In genomic region chr16:58243528-58244004, GRCh38 we compare ENCODE assay signal across 1 cellular context.
A peak's percentile ranks its signal among the peaks of the same experiment; 100 is the strongest.
TF ChIP-seq lines count a peak whose summit lies in the region.

No MANE protein-coding gene starts in this region.

TF ChIP-seq in K562, 482 proteins besides CTCF, POLR2A, EP300 and RAD21 (continued from another document and continues in another):
- TF ChIP-seq, protein P1, sequence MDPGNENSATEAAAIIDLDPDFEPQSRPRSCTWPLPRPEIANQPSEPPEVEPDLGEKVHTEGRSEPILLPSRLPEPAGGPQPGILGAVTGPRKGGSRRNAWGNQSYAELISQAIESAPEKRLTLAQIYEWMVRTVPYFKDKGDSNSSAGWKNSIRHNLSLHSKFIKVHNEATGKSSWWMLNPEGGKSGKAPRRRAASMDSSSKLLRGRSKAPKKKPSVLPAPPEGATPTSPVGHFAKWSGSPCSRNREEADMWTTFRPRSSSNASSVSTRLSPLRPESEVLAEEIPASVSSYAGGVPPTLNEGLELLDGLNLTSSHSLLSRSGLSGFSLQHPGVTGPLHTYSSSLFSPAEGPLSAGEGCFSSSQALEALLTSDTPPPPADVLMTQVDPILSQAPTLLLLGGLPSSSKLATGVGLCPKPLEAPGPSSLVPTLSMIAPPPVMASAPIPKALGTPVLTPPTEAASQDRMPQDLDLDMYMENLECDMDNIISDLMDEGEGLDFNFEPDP (CRISPR knock-in tag; IDR thresholded peaks at IDR 0.05) = no peak
- TF ChIP-seq LEF1 (IDR thresholded peaks at IDR 0.05) = no peak; the same call in 1 of the 2 replicates
- no peak for TF ChIP-seq POLR3A (IDR thresholded peaks at IDR 0.05; ENCODE audit: borderline replicate concordance, extremely low read depth, insufficient read depth, insufficient read length)
- TF ChIP-seq, protein P2, sequence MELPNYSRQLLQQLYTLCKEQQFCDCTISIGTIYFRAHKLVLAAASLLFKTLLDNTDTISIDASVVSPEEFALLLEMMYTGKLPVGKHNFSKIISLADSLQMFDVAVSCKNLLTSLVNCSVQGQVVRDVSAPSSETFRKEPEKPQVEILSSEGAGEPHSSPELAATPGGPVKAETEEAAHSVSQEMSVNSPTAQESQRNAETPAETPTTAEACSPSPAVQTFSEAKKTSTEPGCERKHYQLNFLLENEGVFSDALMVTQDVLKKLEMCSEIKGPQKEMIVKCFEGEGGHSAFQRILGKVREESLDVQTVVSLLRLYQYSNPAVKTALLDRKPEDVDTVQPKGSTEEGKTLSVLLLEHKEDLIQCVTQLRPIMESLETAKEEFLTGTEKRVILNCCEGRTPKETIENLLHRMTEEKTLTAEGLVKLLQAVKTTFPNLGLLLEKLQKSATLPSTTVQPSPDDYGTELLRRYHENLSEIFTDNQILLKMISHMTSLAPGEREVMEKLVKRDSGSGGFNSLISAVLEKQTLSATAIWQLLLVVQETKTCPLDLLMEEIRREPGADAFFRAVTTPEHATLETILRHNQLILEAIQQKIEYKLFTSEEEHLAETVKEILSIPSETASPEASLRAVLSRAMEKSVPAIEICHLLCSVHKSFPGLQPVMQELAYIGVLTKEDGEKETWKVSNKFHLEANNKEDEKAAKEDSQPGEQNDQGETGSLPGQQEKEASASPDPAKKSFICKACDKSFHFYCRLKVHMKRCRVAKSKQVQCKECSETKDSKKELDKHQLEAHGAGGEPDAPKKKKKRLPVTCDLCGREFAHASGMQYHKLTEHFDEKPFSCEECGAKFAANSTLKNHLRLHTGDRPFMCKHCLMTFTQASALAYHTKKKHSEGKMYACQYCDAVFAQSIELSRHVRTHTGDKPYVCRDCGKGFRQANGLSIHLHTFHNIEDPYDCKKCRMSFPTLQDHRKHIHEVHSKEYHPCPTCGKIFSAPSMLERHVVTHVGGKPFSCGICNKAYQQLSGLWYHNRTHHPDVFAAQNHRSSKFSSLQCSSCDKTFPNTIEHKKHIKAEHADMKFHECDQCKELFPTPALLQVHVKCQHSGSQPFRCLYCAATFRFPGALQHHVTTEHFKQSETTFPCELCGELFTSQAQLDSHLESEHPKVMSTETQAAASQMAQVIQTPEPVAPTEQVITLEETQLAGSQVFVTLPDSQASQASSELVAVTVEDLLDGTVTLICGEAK (IDR thresholded peaks at IDR 0.05) = peak; percentile 94
- TF ChIP-seq, protein P2 (CRISPR knock-in tag; IDR thresholded peaks at IDR 0.05) = peak; percentile 98
- TF ChIP-seq KDM4B (IDR thresholded peaks at IDR 0.05; ENCODE audit: borderline replicate concordance in 2 of 2, low read depth in 1 of 2) = no peak
- TF ChIP-seq RBM39 (optimal IDR thresholded peaks at IDR 0.05; ENCODE audit: low read depth, low read length) = no peak
- TF ChIP-seq, protein P3, sequence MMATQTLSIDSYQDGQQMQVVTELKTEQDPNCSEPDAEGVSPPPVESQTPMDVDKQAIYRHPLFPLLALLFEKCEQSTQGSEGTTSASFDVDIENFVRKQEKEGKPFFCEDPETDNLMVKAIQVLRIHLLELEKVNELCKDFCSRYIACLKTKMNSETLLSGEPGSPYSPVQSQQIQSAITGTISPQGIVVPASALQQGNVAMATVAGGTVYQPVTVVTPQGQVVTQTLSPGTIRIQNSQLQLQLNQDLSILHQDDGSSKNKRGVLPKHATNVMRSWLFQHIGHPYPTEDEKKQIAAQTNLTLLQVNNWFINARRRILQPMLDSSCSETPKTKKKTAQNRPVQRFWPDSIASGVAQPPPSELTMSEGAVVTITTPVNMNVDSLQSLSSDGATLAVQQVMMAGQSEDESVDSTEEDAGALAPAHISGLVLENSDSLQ (IDR thresholded peaks at IDR 0.05) = no peak
- no peak for TF ChIP-seq TBP (optimal IDR thresholded peaks at IDR 0.05; ENCODE audit: low read depth, low read length)
- TF ChIP-seq, protein P4, sequence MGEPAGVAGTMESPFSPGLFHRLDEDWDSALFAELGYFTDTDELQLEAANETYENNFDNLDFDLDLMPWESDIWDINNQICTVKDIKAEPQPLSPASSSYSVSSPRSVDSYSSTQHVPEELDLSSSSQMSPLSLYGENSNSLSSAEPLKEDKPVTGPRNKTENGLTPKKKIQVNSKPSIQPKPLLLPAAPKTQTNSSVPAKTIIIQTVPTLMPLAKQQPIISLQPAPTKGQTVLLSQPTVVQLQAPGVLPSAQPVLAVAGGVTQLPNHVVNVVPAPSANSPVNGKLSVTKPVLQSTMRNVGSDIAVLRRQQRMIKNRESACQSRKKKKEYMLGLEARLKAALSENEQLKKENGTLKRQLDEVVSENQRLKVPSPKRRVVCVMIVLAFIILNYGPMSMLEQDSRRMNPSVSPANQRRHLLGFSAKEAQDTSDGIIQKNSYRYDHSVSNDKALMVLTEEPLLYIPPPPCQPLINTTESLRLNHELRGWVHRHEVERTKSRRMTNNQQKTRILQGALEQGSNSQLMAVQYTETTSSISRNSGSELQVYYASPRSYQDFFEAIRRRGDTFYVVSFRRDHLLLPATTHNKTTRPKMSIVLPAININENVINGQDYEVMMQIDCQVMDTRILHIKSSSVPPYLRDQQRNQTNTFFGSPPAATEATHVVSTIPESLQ (CRISPR knock-in tag; IDR thresholded peaks at IDR 0.05) = 0 out of 2 replicates have a peak, but pooled peaks have one; percentile 32
- no peak for TF ChIP-seq CCNT2 (IDR thresholded peaks at IDR 0.05; ENCODE audit: borderline replicate concordance, extremely low read depth, insufficient read length, low read depth, low read length)
- no peak for TF ChIP-seq RBM15 (IDR thresholded peaks at IDR 0.05; ENCODE audit: insufficient read depth, low read length)
- TF ChIP-seq ZZZ3 (IDR thresholded peaks at IDR 0.05) = no peak
- no peak for TF ChIP-seq ZNF830 (CRISPR knock-in tag; IDR thresholded peaks at IDR 0.05)
- TF ChIP-seq SIRT6 (IDR thresholded peaks at IDR 0.05; ENCODE audit: low read depth, low read length) = no peak
- TF ChIP-seq SNIP1 (IDR thresholded peaks at IDR 0.05; ENCODE audit: low read depth) = no peak
- no peak for TF ChIP-seq RBM17 (IDR thresholded peaks at IDR 0.05; ENCODE audit: borderline replicate concordance, low read depth, low read length)
- TF ChIP-seq EGR1 (conservative IDR thresholded peaks at IDR 0.05) = no peak
- no peak; the same call in 1 of the 2 replicates for TF ChIP-seq GATAD2A (IDR thresholded peaks at IDR 0.05)
- TF ChIP-seq RNF219 (CRISPR knock-in tag; IDR thresholded peaks at IDR 0.05) = no peak
- TF ChIP-seq, protein P5, sequence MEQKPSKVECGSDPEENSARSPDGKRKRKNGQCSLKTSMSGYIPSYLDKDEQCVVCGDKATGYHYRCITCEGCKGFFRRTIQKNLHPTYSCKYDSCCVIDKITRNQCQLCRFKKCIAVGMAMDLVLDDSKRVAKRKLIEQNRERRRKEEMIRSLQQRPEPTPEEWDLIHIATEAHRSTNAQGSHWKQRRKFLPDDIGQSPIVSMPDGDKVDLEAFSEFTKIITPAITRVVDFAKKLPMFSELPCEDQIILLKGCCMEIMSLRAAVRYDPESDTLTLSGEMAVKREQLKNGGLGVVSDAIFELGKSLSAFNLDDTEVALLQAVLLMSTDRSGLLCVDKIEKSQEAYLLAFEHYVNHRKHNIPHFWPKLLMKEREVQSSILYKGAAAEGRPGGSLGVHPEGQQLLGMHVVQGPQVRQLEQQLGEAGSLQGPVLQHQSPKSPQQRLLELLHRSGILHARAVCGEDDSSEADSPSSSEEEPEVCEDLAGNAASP (IDR thresholded peaks at IDR 0.05) = no peak
- TF ChIP-seq NRF1 (conservative IDR thresholded peaks at IDR 0.05 in 1 of 2, IDR thresholded peaks at IDR 0.05 in 1 of 2) = 0 out of 4 replicates have a peak, but pooled peaks of 1 of the 2 experiments have one; percentile 30
- TF ChIP-seq TAF1 (IDR thresholded peaks at IDR 0.05; ENCODE audit: control insufficient read depth, extremely low read depth, insufficient read depth, low read length, severe bottlenecking) = no peak
- TF ChIP-seq, protein P6, sequence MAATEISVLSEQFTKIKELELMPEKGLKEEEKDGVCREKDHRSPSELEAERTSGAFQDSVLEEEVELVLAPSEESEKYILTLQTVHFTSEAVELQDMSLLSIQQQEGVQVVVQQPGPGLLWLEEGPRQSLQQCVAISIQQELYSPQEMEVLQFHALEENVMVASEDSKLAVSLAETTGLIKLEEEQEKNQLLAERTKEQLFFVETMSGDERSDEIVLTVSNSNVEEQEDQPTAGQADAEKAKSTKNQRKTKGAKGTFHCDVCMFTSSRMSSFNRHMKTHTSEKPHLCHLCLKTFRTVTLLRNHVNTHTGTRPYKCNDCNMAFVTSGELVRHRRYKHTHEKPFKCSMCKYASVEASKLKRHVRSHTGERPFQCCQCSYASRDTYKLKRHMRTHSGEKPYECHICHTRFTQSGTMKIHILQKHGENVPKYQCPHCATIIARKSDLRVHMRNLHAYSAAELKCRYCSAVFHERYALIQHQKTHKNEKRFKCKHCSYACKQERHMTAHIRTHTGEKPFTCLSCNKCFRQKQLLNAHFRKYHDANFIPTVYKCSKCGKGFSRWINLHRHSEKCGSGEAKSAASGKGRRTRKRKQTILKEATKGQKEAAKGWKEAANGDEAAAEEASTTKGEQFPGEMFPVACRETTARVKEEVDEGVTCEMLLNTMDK (IDR thresholded peaks at IDR 0.05; ENCODE audit: borderline replicate concordance, insufficient read depth, low read depth, low read length, poor library complexity, severe bottlenecking) = peak; percentile 10
- no peak for TF ChIP-seq THRB (CRISPR knock-in tag; conservative IDR thresholded peaks at IDR 0.05)
- peak; percentile 29; the same call in 1 of the 2 replicates for TF ChIP-seq TFAP4 (CRISPR knock-in tag; IDR thresholded peaks at IDR 0.05; ENCODE audit: borderline replicate concordance)
- no peak for TF ChIP-seq YBX1 (IDR thresholded peaks at IDR 0.05)
- TF ChIP-seq GMEB1 (CRISPR knock-in tag; IDR thresholded peaks at IDR 0.05) = no peak
- TF ChIP-seq PTTG1 (tag; IDR thresholded peaks at IDR 0.05; ENCODE audit: low read depth) = no peak
- TF ChIP-seq KDM2B (CRISPR knock-in tag; IDR thresholded peaks at IDR 0.05) = no peak
